20 cellular contexts compared by ENCODE assay signal in genomic region chr20:1882026-1882425, GRCh38. TPM values are rescaled to one million over a fixed set of nuclear protein-coding genes. Genes with fewer than 3 reads are reported as not detected.
"Had no signal": no experiment of that assay in that cellular context is flagged by ENCODE, and none has a peak within 500 bp of the region (broad histone marks: within the 10 kb centered on the region; RNA-seq: fewer than 3 reads in every experiment).

No MANE protein-coding gene starts in this region.

- H3K27ac ChIP-seq: foreskin keratinocyte, hepatocyte, ovary, prostate gland, suprapubic skin, tibial nerve had no signal

- H3K36me3 ChIP-seq: left lung, ovary, prostate gland, suprapubic skin, tibial nerve had no signal

- DNase-seq: activated CD4-positive, alpha-beta memory T cell treated with anti-CD3 and anti-CD28 coated beads, Interleukin-2, amount 10 ng/mL, durations not matched to agents 7 days and 5 days; activated CD4-positive, alpha-beta T cell treated with anti-CD3 and anti-CD28 coated beads, Interleukin-2, amount 10 ng/mL, durations not matched to agents 24 days and 14 days; activated effector memory CD4-positive, alpha-beta T cell treated with anti-CD3 and anti-CD28 coated beads, Interleukin-2, amount 50 U/mL, for 16 hours; activated naive CD4-positive, alpha-beta T cell treated with anti-CD3 and anti-CD28 coated beads, Interleukin-2, amount 10 ng/mL, durations not matched to agents 7 days and 5 days; activated T-cell treated with anti-CD3 and anti-CD28 coated beads, Interleukin-2, amount 50 U/mL, for 72 hours; effector CD8-positive, alpha-beta T cell; foreskin keratinocyte; glutamatergic neuron; immature natural killer cell; naive thymus-derived CD8-positive, alpha-beta T cell; ovary; stimulated activated CD4-positive, alpha-beta T cell treated with anti-CD3 and anti-CD28 coated beads, Interleukin-12 subunit alpha, Interleukin-12 subunit beta, amount 100 ng/mL, for 4 hours; stimulated activated CD4-positive, alpha-beta T cell treated with anti-CD3 and anti-CD28 coated beads, Interleukin-4, amount 100 ng/mL, for 4 hours; stimulated activated naive CD8-positive, alpha-beta T cell treated with anti-CD3 and anti-CD28 coated beads, Interleukin-15, amount 100 ng/mL, for 72 hours had no signal

- H3K9me3 ChIP-seq: left lung, ovary, prostate gland, suprapubic skin, tibial nerve had no signal

- H3K4me3 ChIP-seq: hepatocyte, left lung, ovary, prostate gland, suprapubic skin, tibial nerve had no signal

- H3K9me3 Mint-ChIP-seq: activated CD4-positive, alpha-beta memory T cell treated with anti-CD3 and anti-CD28 coated beads, Interleukin-2, amount 10 ng/mL, durations not matched to agents 7 days and 5 days; activated CD4-positive, alpha-beta T cell treated with anti-CD3 and anti-CD28 coated beads, Interleukin-2, amount 10 ng/mL, durations not matched to agents 24 days and 14 days; activated T-cell treated with anti-CD3 and anti-CD28 coated beads, Interleukin-2, amount 50 U/mL, for 72 hours; immature natural killer cell; naive thymus-derived CD8-positive, alpha-beta T cell; stimulated activated naive CD8-positive, alpha-beta T cell treated with anti-CD3 and anti-CD28 coated beads, Interleukin-15, amount 100 ng/mL, for 72 hours had no signal

- H3K4me3 Mint-ChIP-seq: activated CD4-positive, alpha-beta memory T cell treated with anti-CD3 and anti-CD28 coated beads, Interleukin-2, amount 10 ng/mL, durations not matched to agents 7 days and 5 days; activated CD4-positive, alpha-beta T cell treated with anti-CD3 and anti-CD28 coated beads, Interleukin-2, amount 10 ng/mL, durations not matched to agents 24 days and 14 days; activated naive CD4-positive, alpha-beta T cell treated with anti-CD3 and anti-CD28 coated beads, Interleukin-2, amount 10 ng/mL, durations not matched to agents 7 days and 5 days; activated T-cell treated with anti-CD3 and anti-CD28 coated beads, Interleukin-2, amount 50 U/mL, for 72 hours; immature natural killer cell; stimulated activated naive CD8-positive, alpha-beta T cell treated with anti-CD3 and anti-CD28 coated beads, Interleukin-15, amount 100 ng/mL, for 72 hours had no signal

- H3K27ac Mint-ChIP-seq: activated CD4-positive, alpha-beta memory T cell treated with anti-CD3 and anti-CD28 coated beads, Interleukin-2, amount 10 ng/mL, durations not matched to agents 7 days and 5 days; activated CD4-positive, alpha-beta T cell treated with anti-CD3 and anti-CD28 coated beads, Interleukin-2, amount 10 ng/mL, durations not matched to agents 24 days and 14 days; activated naive CD4-positive, alpha-beta T cell treated with anti-CD3 and anti-CD28 coated beads, Interleukin-2, amount 10 ng/mL, durations not matched to agents 7 days and 5 days; activated T-cell treated with anti-CD3 and anti-CD28 coated beads, Interleukin-2, amount 50 U/mL, for 72 hours; immature natural killer cell had no signal

- H3K4me1 ChIP-seq: foreskin keratinocyte, prostate gland had no signal

- H3K4me1 Mint-ChIP-seq: immature natural killer cell had no signal

- H3K27me3 ChIP-seq: foreskin keratinocyte, hepatocyte, ovary, suprapubic skin had no signal

- H3K36me3 Mint-ChIP-seq: activated naive CD4-positive, alpha-beta T cell treated with anti-CD3 and anti-CD28 coated beads, Interleukin-2, amount 10 ng/mL, durations not matched to agents 7 days and 5 days; immature natural killer cell; naive thymus-derived CD8-positive, alpha-beta T cell had no signal

RNA-seq across cellular contexts. Expression of gene SIRPA, which starts 13.2 kb away (rescaled TPM):
- total RNA-seq: activated CD4-positive, alpha-beta memory T cell treated with anti-CD3 and anti-CD28 coated beads, Interleukin-2, amount 10 ng/mL, durations not matched to agents 7 days and 5 days; T-helper 1 cell treated with Interleukin-12 subunit alpha and Interleukin-12 subunit beta and Interleukin-4 antibody, amounts not matched to agents 30 ng/mL and 1 ng/mL, for 36 hours had no signal
